Comparison of ENCODE assay signal across 23 cellular contexts in the genomic region with DNA sequence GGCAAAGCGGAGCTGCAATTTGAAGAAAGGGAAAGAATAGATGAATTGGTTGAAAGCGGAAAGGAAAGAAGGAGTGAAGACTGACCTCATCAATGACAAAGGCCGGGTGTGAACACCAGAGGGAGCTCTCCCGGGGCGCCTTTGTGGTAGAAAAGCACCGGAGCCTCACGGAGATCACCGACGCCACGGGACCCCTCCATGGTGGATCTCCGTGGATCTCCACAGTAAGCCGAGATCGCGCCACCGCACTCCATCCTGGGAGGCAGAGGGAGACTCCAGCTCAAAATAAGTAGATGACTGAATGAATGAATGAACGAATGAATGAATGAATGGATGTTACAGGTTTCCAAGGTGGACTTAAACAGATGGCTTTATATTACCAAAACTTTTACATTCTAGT. TPM values are rescaled to one million over a fixed set of nuclear protein-coding genes. Genes with fewer than 3 reads are reported as not detected.
DNase-seq lines count a peak whose midpoint lies in the region; ATAC-seq and TF ChIP-seq lines count a peak whose summit lies in the region.
"Had no signal": no experiment of that assay in that cellular context is flagged by ENCODE, and none has a peak within 500 bp of the region (broad histone marks: within the 10 kb centered on the region; RNA-seq: fewer than 3 reads in every experiment).

No MANE protein-coding gene starts in this region.

- H2AFZ ChIP-seq in osteoblast (ENCODE audit: low read length), result no peak overlapping the region

- no peaks in the 10 kb centered on the region for H3K27me3 ChIP-seq in brain microvascular endothelial cell (replicated peaks)
- H3K27me3 ChIP-seq in osteoblast (ENCODE audit: insufficient read depth, low read length), result no peaks in the 10 kb centered on the region
- H3K27me3 ChIP-seq: BLaER1, cardiac muscle cell, vagina had no signal

- peaks cover 8% of the 10 kb centered on the region for H3K4me1 Mint-ChIP-seq in activated CD4-positive, alpha-beta T cell treated with anti-CD3 and anti-CD28 coated beads for 36 hours
- H3K4me1 Mint-ChIP-seq: mesothelial cell of epicardium had no signal

- H3K9me3 ChIP-seq in osteoblast (ENCODE audit: low read depth, low read length), result no peaks in the 10 kb centered on the region
- H3K9me3 ChIP-seq: vagina had no signal

- H3K36me3 ChIP-seq in brain microvascular endothelial cell (replicated peaks) (no peaks in the 10 kb centered on the region), osteoblast (ENCODE audit: insufficient read depth, low read length) (no peaks in the 10 kb centered on the region)
- H3K36me3 ChIP-seq: BLaER1, cardiac muscle cell, vagina had no signal

- H3K27ac ChIP-seq in brain microvascular endothelial cell (no peak overlapping the region), osteoblast (ENCODE audit: low read depth, low read length) (no peak overlapping the region)
- H3K27ac ChIP-seq: cardiac muscle cell, dorsolateral prefrontal cortex, vagina had no signal

- ATAC-seq in activated CD4-positive, alpha-beta T cell treated with anti-CD3 and anti-CD28 coated beads for 36 hours, result no peak
- ATAC-seq in GM21825 (IDR thresholded peaks at IDR 0.05; ENCODE audit: unreplicated experiment) (no peak), GM18861 (IDR thresholded peaks at IDR 0.05; ENCODE audit: unreplicated experiment) (no peak), GM21717 (IDR thresholded peaks at IDR 0.05; ENCODE audit: unreplicated experiment) (no peak)
- ATAC-seq: left colon; stimulated activated memory B cell treated with anti-CD40 and anti-IgM and Interleukin-4, amounts not matched to agents 10 μg/mL and 1 μg/mL and 100 μg/mL, for 72 hours; T-helper 17 cell had no signal

- no peak overlapping the region for H3K4me3 Mint-ChIP-seq in activated CD4-positive, alpha-beta T cell treated with anti-CD3 and anti-CD28 coated beads for 36 hours
- H3K4me3 Mint-ChIP-seq: mesothelial cell of epicardium; stimulated activated memory B cell treated with anti-CD40 and anti-IgM and Interleukin-4, amounts not matched to agents 10 μg/mL and 1 μg/mL and 100 μg/mL, for 72 hours; T-helper 17 cell had no signal

- no peaks in the 10 kb centered on the region for H3K27me3 Mint-ChIP-seq in activated CD4-positive, alpha-beta T cell treated with anti-CD3 and anti-CD28 coated beads for 36 hours
- H3K27me3 Mint-ChIP-seq: progenitor cell of endocrine pancreas; stimulated activated memory B cell treated with anti-CD40 and anti-IgM and Interleukin-4, amounts not matched to agents 10 μg/mL and 1 μg/mL and 100 μg/mL, for 72 hours; T-helper 17 cell had no signal

- TF ChIP-seq CTCF in brain microvascular endothelial cell (IDR thresholded peaks at IDR 0.05; ENCODE audit: low read depth, low read length, missing control alignments) (peak; percentile 22), osteoblast (IDR thresholded peaks at IDR 0.05; ENCODE audit: extremely low read depth, low read depth, low read length) (peak; percentile 11)

- no peaks in the 10 kb centered on the region for H3K4me1 ChIP-seq in osteoblast (ENCODE audit: insufficient read depth, low read length)
- H3K4me1 ChIP-seq: vagina had no signal

- CTCF ChIA-PET in activated CD4-positive, alpha-beta T cell treated with anti-CD3 and anti-CD28 coated beads for 36 hours (lab: Charles Lee), result interaction anchor here (0.7 kb wide), 1 partner anchor 21 kb away, joined by 3 read pairs; no protein-coding TSS in a partner anchor

- H3K4me2 ChIP-seq in osteoblast (ENCODE audit: insufficient read depth, low read length), result no peak overlapping the region

- peaks cover 3% of the 10 kb centered on the region for H3K36me3 Mint-ChIP-seq in activated CD4-positive, alpha-beta T cell treated with anti-CD3 and anti-CD28 coated beads for 36 hours (ENCODE audit: low read depth)
- H3K36me3 Mint-ChIP-seq: mesothelial cell of epicardium had no signal

- POLR2A ChIA-PET in activated CD4-positive, alpha-beta T cell treated with anti-CD3 and anti-CD28 coated beads for 36 hours (lab: Charles Lee), result interaction anchor here (0.6 kb wide), 1 partner anchor 175 kb away, joined by 3 read pairs; no protein-coding TSS in a partner anchor

- intact Hi-C loops in activated CD4-positive, alpha-beta T cell treated with anti-CD3 and anti-CD28 coated beads for 36 hours (cut with DNase I, micrococcal nuclease), result no loop called here

- in situ Hi-C loops in brain microvascular endothelial cell (cut with HindIII; ENCODE audit: low pct_ligation_motif_present, low sequenced_read_pairs), result no loop called here

- H3K4me3 ChIP-seq in brain microvascular endothelial cell (ENCODE audit: low read depth, low read length), result no peak overlapping the region
- no peak overlapping the region for H3K4me3 ChIP-seq in osteoblast (ENCODE audit: insufficient read depth, low read length)
- H3K4me3 ChIP-seq: BLaER1, cardiac muscle cell, dorsolateral prefrontal cortex, vagina had no signal

- DNase-seq in activated CD4-positive, alpha-beta T cell treated with anti-CD3 and anti-CD28 coated beads for 36 hours, result peak; percentile 30
- DNase-seq in activated CD4-positive, alpha-beta T cell treated with anti-CD3 and anti-CD28 coated beads, Interleukin-2, amount 50 U/mL, for 48 hours, result no peak
- DNase-seq in NCI-H69 (lab: John Stamatoyannopoulos, UW), result peak; percentile 18
- DNase-seq in brain microvascular endothelial cell, result no peak
- DNase-seq in osteoblast (ENCODE audit: insufficient read length, low spot score, missing footprints), result no peak
- DNase-seq: activated CD4-positive, alpha-beta T cell treated with anti-CD3 and anti-CD28 coated beads, Interleukin-2, amount 50 U/mL, for 4 hours; dorsolateral prefrontal cortex; HCEC 1CT; left colon; NCI-H2107; NCI-H524; SIG-M5; stimulated activated CD4-positive, alpha-beta T cell treated with anti-CD3 and anti-CD28 coated beads, Interleukin-1b, Interleukin-23, amount 100 ng/mL, for 48 hours; T-helper 17 cell had no signal

- H3K79me2 ChIP-seq in osteoblast (ENCODE audit: insufficient read depth, low read length), result no peaks in the 10 kb centered on the region

- H3K9me3 Mint-ChIP-seq in activated CD4-positive, alpha-beta T cell treated with anti-CD3 and anti-CD28 coated beads for 36 hours (ENCODE audit: low read depth), result no peaks in the 10 kb centered on the region
- H3K9me3 Mint-ChIP-seq: stimulated activated memory B cell treated with anti-CD40 and anti-IgM and Interleukin-4, amounts not matched to agents 10 μg/mL and 1 μg/mL and 100 μg/mL, for 72 hours had no signal

- no peaks in the 10 kb centered on the region for H4K20me1 ChIP-seq in osteoblast (ENCODE audit: insufficient read depth, low read length)
- H4K20me1 ChIP-seq: BLaER1 had no signal

- H3K27ac Mint-ChIP-seq in activated CD4-positive, alpha-beta T cell treated with anti-CD3 and anti-CD28 coated beads for 36 hours, result no peak overlapping the region
- H3K27ac Mint-ChIP-seq: mesothelial cell of epicardium; progenitor cell of endocrine pancreas; stimulated activated memory B cell treated with anti-CD40 and anti-IgM and Interleukin-4, amounts not matched to agents 10 μg/mL and 1 μg/mL and 100 μg/mL, for 72 hours; T-helper 17 cell had no signal

RNA-seq across cellular contexts. Expression of a gene that starts 25.0 kb away (rescaled TPM):
- 10 to 100 TPM in 1 of 2 experiments, 1 to 10 TPM in 1; 9.4 to 11.1 TPM for total RNA-seq in activated CD4-positive, alpha-beta T cell treated with anti-CD3 and anti-CD28 coated beads for 36 hours
- 0.29 TPM in 1 of 2 replicates, not detected in the other for total RNA-seq in osteoblast
- total RNA-seq: cardiac muscle cell had no signal

Comparison
In these comparisons a context has a peak if more than half of its experiments do, and no peak if none do; other contexts are left out.
1. DNase-seq: peak in activated CD4-positive, alpha-beta T cell treated with anti-CD3 and anti-CD28 coated beads for 36 hours (single experiment) and NCI-H69 (single experiment); none in activated CD4-positive, alpha-beta T cell treated with anti-CD3 and anti-CD28 coated beads, Interleukin-2, amount 50 U/mL, for 48 hours (0 of 2), brain microvascular endothelial cell (single experiment) and osteoblast (single experiment).